In genomic region chr20:63829943-63830820, GRCh38 we compare ENCODE assay signal across 8 cellular contexts. TPM values are rescaled to one million over a fixed set of nuclear protein-coding genes. Genes with fewer than 3 reads are reported as not detected.
DNase-seq lines count a peak whose midpoint lies in the region; ATAC-seq and TF ChIP-seq lines count a peak whose summit lies in the region.

No MANE protein-coding gene starts in this region.

- no peak for ATAC-seq in activated CD4-positive, CD25-positive, alpha-beta regulatory T cell treated with anti-CD3 and anti-CD28 coated beads, Interleukin-2, amount 50 U/mL, for 24 hours

- no peaks in the 10 kb centered on the region for H3F3A ChIP-seq in SU-DHL-6 (ENCODE audit: insufficient read depth)

- peaks cover 46% of the 10 kb centered on the region for H3K27me3 Mint-ChIP-seq in activated CD4-positive, alpha-beta T cell treated with anti-CD3 and anti-CD28 coated beads, Interleukin-2, amount 10 ng/mL, durations not matched to agents 7 days and 5 days

- no peaks in the 10 kb centered on the region for H3K9me3 Mint-ChIP-seq in activated CD4-positive, alpha-beta T cell treated with anti-CD3 and anti-CD28 coated beads, Interleukin-2, amount 10 ng/mL, durations not matched to agents 7 days and 5 days

- no peak overlapping the region for H2AFZ ChIP-seq in SU-DHL-6 (ENCODE audit: low read depth, low read length, severe bottlenecking)
- H2AFZ ChIP-seq in trophoblast cell (ENCODE audit: insufficient read depth, low read length, poor library complexity): no peak overlapping the region

- H2AK5ac ChIP-seq in trophoblast cell (ENCODE audit: low read length): no peak overlapping the region

- no peaks in the 10 kb centered on the region for H3K9me2 ChIP-seq in SU-DHL-6 (replicated peaks; ENCODE audit: insufficient read depth, low read length)

- no peak overlapping the region for H4K12ac ChIP-seq in trophoblast cell (ENCODE audit: low read depth, low read length)

- no peaks in the 10 kb centered on the region for H3K36me3 Mint-ChIP-seq in activated CD4-positive, alpha-beta T cell treated with anti-CD3 and anti-CD28 coated beads, Interleukin-2, amount 10 ng/mL, durations not matched to agents 7 days and 5 days (ENCODE audit: low read depth)

- H3K9ac ChIP-seq in SU-DHL-6 (ENCODE audit: low read length): no peak overlapping the region
- peak overlapping the region; percentile 18 for H3K9ac ChIP-seq in trophoblast cell (ENCODE audit: low read length)

- H3K27me3 ChIP-seq in SU-DHL-6 (ENCODE audit: low read length) (no peaks in the 10 kb centered on the region), trophoblast cell (ENCODE audit: insufficient read depth, low read length) (peaks cover 5% of the 10 kb centered on the region)

- H3K4ac ChIP-seq in trophoblast cell (ENCODE audit: low read depth, low read length): no peak overlapping the region

- POLR2A ChIA-PET in activated CD4-positive, alpha-beta T cell treated with anti-CD3 and anti-CD28 coated beads, Interleukin-2, amount 10 ng/mL, durations not matched to agents 7 days and 5 days (lab: Charles Lee): no interaction called here

- no peak for TF ChIP-seq CTCF in SU-DHL-6 (IDR thresholded peaks at IDR 0.05; ENCODE audit: insufficient read depth, low read length, poor library complexity, severe bottlenecking)
- TF ChIP-seq CTCF in fibroblast of pulmonary artery (IDR thresholded peaks at IDR 0.05; ENCODE audit: low read length, missing control alignments): no peak

- no peak overlapping the region for H3K23ac ChIP-seq in trophoblast cell (ENCODE audit: low read length)

- peak overlapping the region; percentile 77 for H3K4me3 Mint-ChIP-seq in activated CD4-positive, alpha-beta T cell treated with anti-CD3 and anti-CD28 coated beads, Interleukin-2, amount 10 ng/mL, durations not matched to agents 7 days and 5 days

- H3K4me1 Mint-ChIP-seq in activated CD4-positive, alpha-beta T cell treated with anti-CD3 and anti-CD28 coated beads, Interleukin-2, amount 10 ng/mL, durations not matched to agents 7 days and 5 days: peaks cover 8% of the 10 kb centered on the region

- H3K4me2 ChIP-seq in SU-DHL-6 (ENCODE audit: low read depth, low read length, poor library complexity, severe bottlenecking) (peak overlapping the region; percentile 48), trophoblast cell (ENCODE audit: low read length) (peak overlapping the region; percentile 75)

- H3K27ac Mint-ChIP-seq in activated CD4-positive, alpha-beta T cell treated with anti-CD3 and anti-CD28 coated beads, Interleukin-2, amount 10 ng/mL, durations not matched to agents 7 days and 5 days: no peak overlapping the region

- H3K14ac ChIP-seq in trophoblast cell (ENCODE audit: low read length): no peak overlapping the region

- CTCF ChIA-PET in activated CD4-positive, alpha-beta T cell treated with anti-CD3 and anti-CD28 coated beads, Interleukin-2, amount 10 ng/mL, durations not matched to agents 7 days and 5 days (lab: Charles Lee): no interaction called here

- peak overlapping the region; percentile 68 for H4K91ac ChIP-seq in trophoblast cell (ENCODE audit: low read depth, low read length)

- H4K20me1 ChIP-seq in SU-DHL-6 (ENCODE audit: low read depth, low read length): no peaks in the 10 kb centered on the region

- H3K27ac ChIP-seq in SU-DHL-6 (ENCODE audit: low read depth, low read length) (no peak overlapping the region), trophoblast cell (ENCODE audit: low read depth, low read length) (no peak overlapping the region)

- no peak overlapping the region for H3K4me3 ChIP-seq in SU-DHL-6 (ENCODE audit: insufficient read depth, low read length, poor library complexity, severe bottlenecking)
- peak overlapping the region; percentile 65 for H3K4me3 ChIP-seq in fibroblast of pulmonary artery (replicated peaks; ENCODE audit: low read depth, low read length)
- H3K4me3 ChIP-seq in trophoblast cell (ENCODE audit: low read depth, low read length): peak overlapping the region; percentile 75

- peaks cover 17% of the 10 kb centered on the region for H3K79me1 ChIP-seq in trophoblast cell (ENCODE audit: low read length)

- H3K4me1 ChIP-seq in trophoblast cell (ENCODE audit: control insufficient read depth in 1 of 2, insufficient read depth in 2 of 2, low read length in 2 of 2): peaks cover 25 to 29% of the 10 kb centered on the region in 2 experiments

- H2BK5ac ChIP-seq in trophoblast cell (ENCODE audit: low read depth, low read length, poor library complexity): no peak overlapping the region

- H3K18ac ChIP-seq in trophoblast cell (ENCODE audit: low read length): no peak overlapping the region

- no CpG with 5 or more reads among the region's 95 CpGs for WGBS in trophoblast cell (ENCODE audit: extremely low coverage, insufficient coverage, insufficient read length)

- H2BK12ac ChIP-seq in trophoblast cell (ENCODE audit: low read length): no peak overlapping the region

- DNase-seq in activated CD4-positive, alpha-beta T cell treated with anti-CD3 and anti-CD28 coated beads, Interleukin-2, amount 10 ng/mL, durations not matched to agents 7 days and 5 days: no peak
- DNase-seq in activated CD4-positive, alpha-beta T cell treated with anti-CD3 and anti-CD28 coated beads, Interleukin-2, amount 50 U/mL, for 1 hour: no peak
- DNase-seq in fibroblast of pulmonary artery (ENCODE audit: low read depth) (no peak), trophoblast cell (peak in 1 of 2 donors; percentile 44), RKO (ENCODE audit: low spot score) (no peak), islet precursor cell (no peak)

- H3K79me2 ChIP-seq in SU-DHL-6 (ENCODE audit: insufficient read depth, low read length) (no peaks in the 10 kb centered on the region), trophoblast cell (ENCODE audit: control insufficient read depth, insufficient read depth, low read length, poor library complexity) (peaks cover 8% of the 10 kb centered on the region)

- H3K36me3 ChIP-seq in SU-DHL-6 (ENCODE audit: low read length): no peaks in the 10 kb centered on the region
- no peaks in the 10 kb centered on the region for H3K36me3 ChIP-seq in trophoblast cell (ENCODE audit: control insufficient read depth in 1 of 2, insufficient read depth in 2 of 2, low read length in 2 of 2)

- H3K9me3 ChIP-seq in SU-DHL-6 (ENCODE audit: insufficient read depth, low read length) (no peaks in the 10 kb centered on the region), trophoblast cell (ENCODE audit: insufficient read depth, low read depth, low read length) (no peaks in the 10 kb centered on the region)

- no peak overlapping the region for H4K8ac ChIP-seq in trophoblast cell (ENCODE audit: low read depth, low read length)

- peak overlapping the region; percentile 12 for H2BK120ac ChIP-seq in trophoblast cell (ENCODE audit: insufficient read depth, low read length, poor library complexity)

RNA-seq across cellular contexts. Expression of gene ZBTB46, which starts 0.9 kb away (rescaled TPM):
- not detected for total RNA-seq in activated CD4-positive, alpha-beta T cell treated with anti-CD3 and anti-CD28 coated beads, Interleukin-2, amount 10 ng/mL, durations not matched to agents 7 days and 5 days
- 5.9 and 6.3 TPM in 2 replicates for polyA plus RNA-seq in trophoblast cell (2013)

RNA-seq across cellular contexts. Expression of gene ABHD16B, which starts 31.1 kb away (rescaled TPM):
- total RNA-seq in activated CD4-positive, alpha-beta T cell treated with anti-CD3 and anti-CD28 coated beads, Interleukin-2, amount 10 ng/mL, durations not matched to agents 7 days and 5 days: not detected
- not detected in 2 replicates for polyA plus RNA-seq in trophoblast cell (2013)

RNA-seq across cellular contexts. Expression of gene TPD52L2, which starts 34.9 kb away (rescaled TPM):
- total RNA-seq in activated CD4-positive, alpha-beta T cell treated with anti-CD3 and anti-CD28 coated beads, Interleukin-2, amount 10 ng/mL, durations not matched to agents 7 days and 5 days: 10 to 100 TPM; 39.6 to 41.6 TPM
- polyA plus RNA-seq in trophoblast cell (2013): 67.0 and 68.3 TPM in 2 replicates
